In the genomic region with DNA sequence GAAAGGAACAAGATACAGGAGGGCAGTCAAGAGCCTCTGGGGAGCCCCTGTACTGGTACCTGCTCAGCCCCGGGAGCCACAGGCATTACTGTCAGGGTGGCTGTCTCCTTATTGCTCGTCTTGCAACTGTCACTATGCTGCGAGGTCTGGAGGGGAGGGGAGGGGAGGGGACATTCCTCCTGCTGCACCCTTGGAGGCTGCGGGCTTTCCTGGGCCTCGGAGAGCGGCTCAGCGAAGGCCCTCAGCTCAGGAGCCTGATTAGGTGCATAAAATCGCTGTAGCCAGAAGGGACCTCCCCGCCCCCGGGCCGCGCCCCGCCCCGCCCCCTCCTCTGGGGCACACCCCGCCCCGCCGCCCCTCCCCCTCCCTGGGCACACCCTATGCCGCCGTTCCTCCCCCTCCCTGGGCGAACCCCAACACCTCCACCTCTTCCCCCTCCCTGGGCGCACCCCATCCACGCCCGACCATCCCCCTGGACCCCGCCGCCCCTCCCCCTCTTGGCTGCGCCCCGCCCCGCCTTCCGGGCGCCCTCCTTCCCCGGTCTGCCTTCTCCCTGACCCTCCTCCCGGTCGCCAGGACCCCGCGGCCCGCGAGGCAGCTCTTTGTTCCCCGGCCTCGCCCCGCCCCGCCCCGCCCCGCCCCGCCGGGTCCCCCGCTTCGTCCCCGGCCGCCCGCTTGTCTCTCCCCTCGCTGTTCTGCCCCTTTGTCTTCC, we compare ENCODE assay signal across 8 cellular contexts. TPM values are rescaled to one million over a fixed set of nuclear protein-coding genes. Genes with fewer than 3 reads are reported as not detected.
A peak's percentile ranks its signal among the peaks of the same experiment; 100 is the strongest.
DNase-seq lines count a peak whose midpoint lies in the region; ATAC-seq and TF ChIP-seq lines count a peak whose summit lies in the region.

No MANE protein-coding gene starts in this region.

- no peaks in the 10 kb centered on the region for H3K27me3 Mint-ChIP-seq in neural crest cell (ENCODE audit: low read depth)

- H3K4me1 Mint-ChIP-seq in neural crest cell = peaks cover 82% of the 10 kb centered on the region

- CTCF ChIA-PET in AG04450 (lab: Charles Lee) = interaction anchor here (0.9 kb wide), 1 partner anchor 171 kb away, joined by 3 read pairs; no protein-coding TSS in a partner anchor

- TF ChIP-seq POLR2A in transverse colon (IDR thresholded peaks at IDR 0.05) = no peak

- no peak for TF ChIP-seq EP300 in transverse colon (IDR thresholded peaks at IDR 0.05; ENCODE audit: low read depth)

- no peaks in the 10 kb centered on the region for H3K9me3 ChIP-seq in AG04450 (ENCODE audit: control insufficient read depth, insufficient read depth, low read length)
- H3K9me3 ChIP-seq in transverse colon = no peaks in the 10 kb centered on the region

- intact Hi-C loops in transverse colon (cut with DNase I; ENCODE audit: low total_unique reads) = no loop called here

- no peaks in the 10 kb centered on the region for H3K27me3 ChIP-seq in AG04450 (ENCODE audit: control insufficient read depth, insufficient read depth, low read length)
- no peaks in the 10 kb centered on the region for H3K27me3 ChIP-seq in transverse colon

- ATAC-seq in esophagus mucosa (peak; percentile 65), GM21381 (IDR thresholded peaks at IDR 0.05; ENCODE audit: unreplicated experiment) (no peak), GM21825 (IDR thresholded peaks at IDR 0.05; ENCODE audit: unreplicated experiment) (no peak)

- DNase-seq in AG04450 (ENCODE audit: low read depth, low spot score) (no peak), NCI-H1105 treated with DMSO at 0.1 percent for 48 hours (lab: John Stamatoyannopoulos, UW) (peak; percentile 76), neural crest cell (ENCODE audit: low read depth, low spot score) (peak; percentile 60), transverse colon (peak; percentile 67)
- peak; percentile 66 for DNase-seq in activated CD8-positive, alpha-beta memory T cell treated with anti-CD3 and anti-CD28 coated beads, Interleukin-2, amount 50 U/mL, for 48 hours

- peak overlapping the region; percentile 54 for H3K4me3 ChIP-seq in AG04450 (ENCODE audit: low read depth, low read length)
- H3K4me3 ChIP-seq in transverse colon = peak overlapping the region; percentile 24 to 53 (median 40)

- H3K36me3 Mint-ChIP-seq in neural crest cell (ENCODE audit: low read depth) = no peaks in the 10 kb centered on the region

- TF ChIP-seq CTCF in AG04450 (IDR thresholded peaks at IDR 0.05; ENCODE audit: low read depth, low read length) (no peak), neural crest cell (conservative IDR thresholded peaks at IDR 0.05) (no peak), transverse colon (IDR thresholded peaks at IDR 0.05) (no peak)

- WGBS in transverse colon (ENCODE audit: low coverage in 1 of 2), 2 donors = 3% methylated on average over 18 of the region's 51 CpGs; no CpG with 5 or more reads in 1 of the 2 donors

- H3K4me3 Mint-ChIP-seq in neural crest cell = peak overlapping the region; percentile 90

- POLR2A ChIA-PET in AG04450 (lab: Yijun Ruan, JAX) = no interaction called here

- H3K27ac Mint-ChIP-seq in neural crest cell (ENCODE audit: unreplicated experiment) = peak overlapping the region; percentile 97

- H3K27ac ChIP-seq in AG04450 (ENCODE audit: low read depth, low read length) (no peak overlapping the region), transverse colon (peak overlapping the region; percentile 63 to 78 (median 76))

- no peaks in the 10 kb centered on the region for H3K9me3 Mint-ChIP-seq in neural crest cell

- no peaks in the 10 kb centered on the region for H3K36me3 ChIP-seq in transverse colon

- in situ Hi-C loops in transverse colon (cut with MboI; ENCODE audit: low pct_ligation_motif_present in 1 of 4, low pct_unique_long_range_greater_than_20kb in 1 of 4, low sequenced_read_pairs in 3 of 4) = no loop called here

- peaks cover 3 to 13% (median 10%) of the 10 kb centered on the region in 4 donors for H3K4me1 ChIP-seq in transverse colon

RNA-seq across cellular contexts. Expression of gene CACHD1, which starts 35.5 kb away (rescaled TPM):
- 3.5 and 4.4 TPM in 2 replicates for polyA plus RNA-seq in AG04450 (2011; rRNA removed)
- polyA minus RNA-seq in AG04450 (2011; rRNA and poly(A)+ RNA removed) = 6.6 and 6.8 TPM in 2 replicates
- 2.8 TPM for total RNA-seq in esophagus mucosa
- 40.8 and 41.0 TPM in 2 replicates for total RNA-seq in neural crest cell
- 1 to 10 TPM in 3 of 4 donors, not detected in 1; 1.6 to 3.2 (median 2.2) TPM for total RNA-seq in transverse colon
